In the genomic region with DNA sequence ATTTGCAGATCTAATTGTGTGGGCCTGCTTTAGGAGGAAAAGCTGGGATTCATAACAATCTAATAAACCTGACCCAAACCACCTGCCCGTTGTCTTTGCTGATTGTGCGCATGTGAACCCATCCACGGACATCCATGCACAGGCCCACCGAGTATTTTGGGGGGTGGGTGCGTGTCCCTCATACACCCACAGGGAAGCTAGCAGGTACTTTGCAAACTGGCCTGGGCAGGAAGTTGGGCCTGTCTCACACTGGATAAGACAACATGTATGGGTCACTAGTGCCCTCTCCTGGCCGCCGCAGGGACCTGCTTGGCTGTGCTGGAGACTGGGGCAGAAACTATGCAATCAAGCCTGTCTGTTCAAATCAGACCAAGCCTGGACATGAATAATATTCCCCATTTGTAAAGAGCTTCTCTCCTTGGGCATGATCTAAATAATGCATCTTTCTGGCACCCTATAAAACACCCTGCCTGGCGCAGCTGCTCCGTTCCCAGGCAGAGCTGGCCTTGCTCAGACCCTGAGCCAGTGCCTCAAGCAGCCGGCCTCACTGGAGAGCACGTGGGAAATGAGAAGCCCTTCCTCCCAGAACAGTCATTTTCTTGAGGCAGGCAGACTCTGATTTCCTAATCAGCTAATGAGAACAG, we compare ENCODE assay signal across 9 cellular contexts. TPM values are rescaled to one million over a fixed set of nuclear protein-coding genes. Genes with fewer than 3 reads are reported as not detected.
DNase-seq lines count a peak whose midpoint lies in the region; ATAC-seq and TF ChIP-seq lines count a peak whose summit lies in the region.
"Had no signal": no experiment of that assay in that cellular context is flagged by ENCODE, and none has a peak within 500 bp of the region (broad histone marks: within the 10 kb centered on the region; RNA-seq: fewer than 3 reads in every experiment).

No MANE protein-coding gene starts in this region.

- H3K27ac Mint-ChIP-seq in CD14-positive monocyte = peak overlapping the region in 1 of 7 donors; percentile 37
- H3K27ac Mint-ChIP-seq: activated naive CD4-positive, alpha-beta T cell treated with anti-CD3 and anti-CD28 coated beads, Interleukin-2, amount 50 U/mL, for 24 hours had no signal

- peak; percentile 90 for TF ChIP-seq CTCF in CD14-positive monocyte (IDR thresholded peaks at IDR 0.05)

- H3K4me1 Mint-ChIP-seq in CD14-positive monocyte = peaks cover 4% of the 10 kb centered on the region

- ATAC-seq in HG03280 (IDR thresholded peaks at IDR 0.05; ENCODE audit: unreplicated experiment) = peak; percentile 93

- DNase-seq in CD14-positive monocyte (ENCODE audit: low spot score) = peak; percentile 85
- DNase-seq in GM19238 (ENCODE audit: insufficient read length, low spot score) = peak; percentile 79
- DNase-seq in NCI-H460 (ENCODE audit: extremely low read depth, low read depth) = peak; percentile 55
- DNase-seq in activated CD4-positive, alpha-beta T cell treated with anti-CD3 and anti-CD28 coated beads, Interleukin-2, amount 50 U/mL, for 4 hours = peak; percentile 81 to 83
- peak; percentile 89 for DNase-seq in ecto neural progenitor cell (ENCODE audit: low spot score)
- peak; percentile 88 for DNase-seq in medulla oblongata (ENCODE audit: extremely low spot score)
- peak; percentile 75 to 80 (median 75) for DNase-seq in stimulated activated CD4-positive, alpha-beta T cell treated with anti-CD3 and anti-CD28 coated beads, TNF-alpha, amount 100 ng/mL, for 48 hours (ENCODE audit: low read depth in 3 of 3)

- no peak overlapping the region for H3K4me3 Mint-ChIP-seq in CD14-positive monocyte
- H3K4me3 Mint-ChIP-seq: activated naive CD4-positive, alpha-beta T cell treated with anti-CD3 and anti-CD28 coated beads, Interleukin-2, amount 50 U/mL, for 24 hours had no signal

- peaks cover 0 to 9% (median 0%) of the 10 kb centered on the region in 7 donors for H3K9me3 Mint-ChIP-seq in CD14-positive monocyte
- H3K9me3 Mint-ChIP-seq: activated naive CD4-positive, alpha-beta T cell treated with anti-CD3 and anti-CD28 coated beads, Interleukin-2, amount 50 U/mL, for 24 hours had no signal

- peaks cover 0 to 3% (median 0%) of the 10 kb centered on the region in 3 donors for H3K27me3 Mint-ChIP-seq in CD14-positive monocyte (ENCODE audit: low read depth in 3 of 3)
- H3K27me3 Mint-ChIP-seq: activated naive CD4-positive, alpha-beta T cell treated with anti-CD3 and anti-CD28 coated beads, Interleukin-2, amount 50 U/mL, for 24 hours had no signal

- intact Hi-C loops in CD14-positive monocyte (cut with micrococcal nuclease) = loop anchor here (1.0 to 2.0 kb wide), 2 partner anchors 241 to 243 kb away; no protein-coding TSS in a partner anchor

- peaks cover 55 to 73% of the 10 kb centered on the region in 2 donors for H3K36me3 Mint-ChIP-seq in CD14-positive monocyte
- H3K36me3 Mint-ChIP-seq: activated naive CD4-positive, alpha-beta T cell treated with anti-CD3 and anti-CD28 coated beads, Interleukin-2, amount 50 U/mL, for 24 hours had no signal

RNA-seq across cellular contexts. Expression of a gene that starts 15.8 kb away (rescaled TPM):
- 10 to 100 TPM in 1 of 2 donors, 1 to 10 TPM in 1; 9.4 to 10.6 TPM for polyA plus RNA-seq in CD14-positive monocyte
- 15.7 and 20.1 TPM in 2 replicates for total RNA-seq in NCI-H460 (2014; rRNA removed; shearing (Covaris generic))
- 45.5 and 61.0 TPM in 2 replicates for polyA plus RNA-seq in NCI-H460 (2014; cell fraction: nucleus; rRNA removed)

Comparison
In these comparisons a context has a peak if more than half of its experiments do, and no peak if none do; other contexts are left out.
1. Peak in every context shown above with its lines: DNase-seq and ATAC-seq.